In genomic region chr6:159044899-159045727, GRCh38 we compare ENCODE assay signal across 9 cellular contexts. TPM values are rescaled to one million over a fixed set of nuclear protein-coding genes. Genes with fewer than 3 reads are reported as not detected.
DNase-seq lines count a peak whose midpoint lies in the region; ATAC-seq, FAIRE-seq and TF ChIP-seq lines count a peak whose summit lies in the region.
"Had no signal": no experiment of that assay in that cellular context is flagged by ENCODE, and none has a peak within 500 bp of the region (broad histone marks: within the 10 kb centered on the region; RNA-seq: fewer than 3 reads in every experiment).

A gene with protein sequence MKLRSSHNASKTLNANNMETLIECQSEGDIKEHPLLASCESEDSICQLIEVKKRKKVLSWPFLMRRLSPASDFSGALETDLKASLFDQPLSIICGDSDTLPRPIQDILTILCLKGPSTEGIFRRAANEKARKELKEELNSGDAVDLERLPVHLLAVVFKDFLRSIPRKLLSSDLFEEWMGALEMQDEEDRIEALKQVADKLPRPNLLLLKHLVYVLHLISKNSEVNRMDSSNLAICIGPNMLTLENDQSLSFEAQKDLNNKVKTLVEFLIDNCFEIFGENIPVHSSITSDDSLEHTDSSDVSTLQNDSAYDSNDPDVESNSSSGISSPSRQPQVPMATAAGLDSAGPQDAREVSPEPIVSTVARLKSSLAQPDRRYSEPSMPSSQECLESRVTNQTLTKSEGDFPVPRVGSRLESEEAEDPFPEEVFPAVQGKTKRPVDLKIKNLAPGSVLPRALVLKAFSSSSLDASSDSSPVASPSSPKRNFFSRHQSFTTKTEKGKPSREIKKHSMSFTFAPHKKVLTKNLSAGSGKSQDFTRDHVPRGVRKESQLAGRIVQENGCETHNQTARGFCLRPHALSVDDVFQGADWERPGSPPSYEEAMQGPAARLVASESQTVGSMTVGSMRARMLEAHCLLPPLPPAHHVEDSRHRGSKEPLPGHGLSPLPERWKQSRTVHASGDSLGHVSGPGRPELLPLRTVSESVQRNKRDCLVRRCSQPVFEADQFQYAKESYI (minus strand): TSS chr6:159044991. CDS start chr6:159044146, 845 bp downstream.

- 16% methylated on average over 15 of the region's 15 CpGs for WGBS in A549 (ENCODE audit: missing lambda C conversion rate)
- WGBS in GM12878 (ENCODE audit: insufficient coverage, insufficient replicate concordance, low lambda C conversion rate, missing lambda C conversion rate), result under 1% methylated on average over 15 of the region's 15 CpGs

- FAIRE-seq in A549 (lab: Jason Lieb, UNC), result no peak
- FAIRE-seq in GM12878 (lab: Jason Lieb, UNC), result peak; percentile 80

- H3K79me2 ChIP-seq in GM12878 (ENCODE audit: control insufficient read depth, insufficient read depth, low read length), result peaks cover 2% of the 10 kb centered on the region; the same call in 1 of the 2 replicates

- H3K36me3 Mint-ChIP-seq in T-helper 2 cell treated with Interferon-gamma antibody and Interleukin-4, amounts not matched to agents 5 μg/mL and 100 μg/mL, for 36 hours (ENCODE audit: low read depth), result peaks cover 45% of the 10 kb centered on the region

- TF ChIP-seq EP300 in A549 (IDR thresholded peaks at IDR 0.05) (no peak), GM12878 (IDR thresholded peaks at IDR 0.05; ENCODE audit: borderline replicate concordance in 1 of 2, control insufficient read depth in 1 of 2, low read depth in 2 of 2, low read length in 2 of 2) (no peak)

- H3K27me3 Mint-ChIP-seq in T-helper 2 cell treated with Interferon-gamma antibody and Interleukin-4, amounts not matched to agents 5 μg/mL and 100 μg/mL, for 36 hours (ENCODE audit: low read depth), result no peaks in the 10 kb centered on the region

- in situ Hi-C loops in GM12878 (cut with MboI), result loop anchor here (5.0 kb wide), 1 partner anchor 62 kb away; no protein-coding TSS in a partner anchor

- TF ChIP-seq CTCF in A549 (IDR thresholded peaks at IDR 0.05), result no peak
- TF ChIP-seq CTCF in GM12878 (IDR thresholded peaks at IDR 0.05 in 2 of 3, conservative IDR thresholded peaks at IDR 0.05 in 1 of 3; ENCODE audit: control insufficient read depth in 2 of 3, extremely low read depth in 1 of 3, insufficient read depth in 1 of 3, low read depth in 3 of 3, low read length in 3 of 3), result no peak

- H4K20me1 ChIP-seq in GM12878 (ENCODE audit: control insufficient read depth, insufficient read depth), result no peaks in the 10 kb centered on the region

- H3K9me3 Mint-ChIP-seq in T-helper 2 cell treated with Interferon-gamma antibody and Interleukin-4, amounts not matched to agents 5 μg/mL and 100 μg/mL, for 36 hours, result no peaks in the 10 kb centered on the region

- POLR2A ChIA-PET in A549 (lab: Yijun Ruan, JAX) (no interaction called here), GM12878 (lab: Charles Lee) (interaction anchor here (0.6 to 3.3 kb wide), 31 partner anchors 9 to 1718 kb away, joined by 3 to 65 read pairs (median 5); partner anchors contain the start of gene RSPH3)

- peak within 1 kb of the TSS; percentile 99 for H3K4me3 Mint-ChIP-seq in T-helper 2 cell treated with Interferon-gamma antibody and Interleukin-4, amounts not matched to agents 5 μg/mL and 100 μg/mL, for 36 hours

- H3K4me3 ChIP-seq in A549, result no peak within 1 kb of the TSS
- peak within 1 kb of the TSS; percentile 60 for H3K4me3 ChIP-seq in GM12878
- H3K4me3 ChIP-seq in muscle layer of colon (ENCODE audit: low read depth in 1 of 2, low read length in 2 of 2), result peak within 1 kb of the TSS in 1 of 2 donors; percentile 50

- H3K27me3 ChIP-seq in GM12878 (replicated peaks in 1 of 2; ENCODE audit: control insufficient read depth in 2 of 2, insufficient read depth in 2 of 2, low read length in 1 of 2), result no peaks in the 10 kb centered on the region
- no peaks in the 10 kb centered on the region for H3K27me3 ChIP-seq in muscle layer of colon (ENCODE audit: control insufficient read depth in 1 of 2, insufficient read depth in 2 of 2, low read length in 2 of 2)

- no peaks in the 10 kb centered on the region for H3K4me1 ChIP-seq in A549
- peaks cover 26% of the 10 kb centered on the region for H3K4me1 ChIP-seq in GM12878 (ENCODE audit: control insufficient read depth, insufficient read depth, low read length)
- H3K4me1 ChIP-seq in muscle layer of colon (ENCODE audit: insufficient read depth, low read length), result peaks cover 4% of the 10 kb centered on the region
- H3K4me1 ChIP-seq: Caco-2 had no signal

- RAD21 ChIA-PET in GM12878 (lab: Charles Lee; ENCODE audit: unreplicated experiment), result interaction anchor here (0.8 to 9.6 kb wide), 26 partner anchors 8 to 400 kb away, joined by 3 to 298 read pairs (median 6); partner anchors contain the start of genes EZR and RSPH3

- intact Hi-C loops in GM12878 (cut with micrococcal nuclease; ENCODE audit: unreplicated experiment), result loop anchor here (10.0 kb wide), 1 partner anchor 930 kb away; no protein-coding TSS in a partner anchor

- no peak for DNase-seq in A549 (ENCODE audit: low read depth in 1 of 2, low spot score in 1 of 2)
- DNase-seq in T-helper 2 cell treated with Interferon-gamma antibody and Interleukin-4, amounts not matched to agents 5 μg/mL and 100 μg/mL, for 36 hours (ENCODE audit: low spot score), result peak; percentile 86
- peak; percentile 63 for DNase-seq in GM12878 (ENCODE audit: low read depth, low spot score)
- DNase-seq in stimulated activated naive CD4-positive, alpha-beta T cell (lab: John Stamatoyannopoulos, UW), result peak; percentile 71 to 87 (median 84)
- DNase-seq in H4 (ENCODE audit: low spot score), result no peak

- H3K4me1 Mint-ChIP-seq in T-helper 2 cell treated with Interferon-gamma antibody and Interleukin-4, amounts not matched to agents 5 μg/mL and 100 μg/mL, for 36 hours (ENCODE audit: low read depth), result peaks cover 51% of the 10 kb centered on the region

- no peak for TF ChIP-seq RAD21 in A549 (conservative IDR thresholded peaks at IDR 0.05 in 1 of 2, IDR thresholded peaks at IDR 0.05 in 1 of 2)
- no peak; the same call in 1 of the 2 replicates for TF ChIP-seq RAD21 in GM12878 (IDR thresholded peaks at IDR 0.05; ENCODE audit: insufficient read depth, low read depth, low read length)

- ATAC-seq in A549 (peak in 1 of 2 experiments; percentile 53; a peak in 2 of 6 replicates), GM19035 (IDR thresholded peaks at IDR 0.05; ENCODE audit: unreplicated experiment) (peak; percentile 80), HG03342 (IDR thresholded peaks at IDR 0.05; ENCODE audit: unreplicated experiment) (peak; percentile 80), GM12878 (peak; percentile 89)

- H2AFZ ChIP-seq in GM12878 (ENCODE audit: control insufficient read depth, low read depth, low read length), result peak within 1 kb of the TSS; percentile 68

- TF ChIP-seq POLR2A in A549 (IDR thresholded peaks at IDR 0.05; ENCODE audit: low read length) (no peak), GM12878 (IDR thresholded peaks at IDR 0.05; ENCODE audit: low read depth, low read length) (peak; percentile 57; the same call in 1 of the 2 replicates)

- H3K36me3 ChIP-seq in GM12878 (ENCODE audit: control insufficient read depth in 2 of 2, insufficient read depth in 2 of 2, low read length in 1 of 2) (peaks cover 7 to 8% of the 10 kb centered on the region in 2 experiments; a peak in 3 of 4 replicates), muscle layer of colon (ENCODE audit: insufficient read depth, low read length) (no peaks in the 10 kb centered on the region)

- H3K9ac ChIP-seq in GM12878 (ENCODE audit: control insufficient read depth, insufficient read depth, low read length) (peak within 1 kb of the TSS; percentile 61), muscle layer of colon (ENCODE audit: low read length) (peak within 1 kb of the TSS; percentile 33)

- H3K27ac ChIP-seq in A549 (no peak within 1 kb of the TSS), GM12878 (ENCODE audit: control insufficient read depth, insufficient read depth) (peak within 1 kb of the TSS; percentile 50), muscle layer of colon (ENCODE audit: low read depth, low read length) (no peak within 1 kb of the TSS)

- CTCF ChIA-PET in A549 (lab: Yijun Ruan, JAX) (interaction anchor here (0.7 to 1.9 kb wide), 3 partner anchors 59 to 1810 kb away, joined by 4 to 8 read pairs (median 5); no protein-coding TSS in a partner anchor), GM12878 (lab: Yijun Ruan, JAX) (interaction anchor here (0.7 to 16.7 kb wide), 17 partner anchors 8 to 339 kb away, joined by 3 to 481 read pairs (median 5); partner anchors contain the start of gene RSPH3)

- H3K4me2 ChIP-seq in A549, result 0 out of 3 replicates have a peak within 1 kb of the TSS, but pooled peaks have one; percentile 4
- peak within 1 kb of the TSS; percentile 28 for H3K4me2 ChIP-seq in GM12878 (ENCODE audit: control insufficient read depth, insufficient read depth)

- SMC1A ChIA-PET in GM12878 (lab: Charles Lee; ENCODE audit: uncharacterized antibody, unreplicated experiment), result interaction anchor here (0.6 to 14.9 kb wide), 20 partner anchors 8 to 176 kb away, joined by 3 to 415 read pairs (median 9); partner anchors contain the start of gene RSPH3

- no peaks in the 10 kb centered on the region for H3K9me3 ChIP-seq in A549
- no peaks in the 10 kb centered on the region; the same call in 1 of the 3 replicates for H3K9me3 ChIP-seq in GM12878 (replicated peaks; ENCODE audit: control insufficient read depth, insufficient read depth, low read length)
- H3K9me3 ChIP-seq in muscle layer of colon (ENCODE audit: low read length), result no peaks in the 10 kb centered on the region
- H3K9me3 ChIP-seq: Caco-2 had no signal

- no TSS peak for BruUV-seq in GM12878 (replicated peaks; lab: Mats Ljungman, UMichigan)

- H3K27ac Mint-ChIP-seq in T-helper 2 cell treated with Interferon-gamma antibody and Interleukin-4, amounts not matched to agents 5 μg/mL and 100 μg/mL, for 36 hours, result peak within 1 kb of the TSS; percentile 98

RNA-seq across cellular contexts. Expression of the gene that starts here (rescaled TPM):
- not detected in 2 replicates for polyA plus RNA-seq in A549 (2011; rRNA removed)
- polyA plus RNA-seq in A549 (2012; cell fraction: cytosol; rRNA removed), result not detected in 2 replicates
- not detected in 2 replicates for polyA plus RNA-seq in A549 (2012; cell fraction: nucleus; rRNA removed)
- polyA plus RNA-seq in A549 (2017; fragmentation: RNase III; extraction: RNeasy Plus Mini Kit Qiagen cat#74134 plus additional on column Dnase treatment), result not detected in 3 replicates
- polyA minus RNA-seq in A549 (2011; rRNA and poly(A)+ RNA removed), result not detected in 2 replicates
- 12.4 and 13.6 TPM in 2 replicates for total RNA-seq in GM12878 (2013; cell fraction: nucleolus; rRNA removed)
- total RNA-seq in GM12878 (2014; rRNA removed), result 27.4 and 30.8 TPM in 2 replicates
- total RNA-seq in GM12878 (2014; rRNA removed; fragmentation: Illumina TruSeq; extraction: Trizol), result 22.7 and 25.2 TPM in 2 replicates
- total RNA-seq in GM12878 (2021), result 27.2 and 28.8 TPM in 2 replicates
- polyA plus RNA-seq in GM12878 (2011; ENCODE audit: low read depth), result 1.7 TPM
- polyA plus RNA-seq in GM12878 (2011; rRNA removed), result 12.8 and 15.1 TPM in 2 replicates
- polyA plus RNA-seq in GM12878 (2011; cell fraction: cytosol; rRNA removed), result 12.5 and 13.0 TPM in 2 replicates
- polyA plus RNA-seq in GM12878 (2011; cell fraction: nucleus; rRNA removed), result 23.6 and 25.2 TPM in 2 replicates
- polyA plus RNA-seq in GM12878 (2012), result 1.5 and 3.0 TPM in 2 replicates
- polyA plus RNA-seq in GM12878 (2014; fragmentation: Illumina TruSeq; extraction: Trizol), result 25.5 and 36.9 TPM in 2 replicates
- polyA plus RNA-seq in GM12878 (2014; fragmentation: Nextera tagmentation; extraction: Ambion mirVana), result 1 to 10 TPM; 5.3 to 5.4 TPM
- polyA plus RNA-seq in GM12878 (2014; rRNA removed), result 20.0 and 23.1 TPM in 2 replicates
- polyA plus RNA-seq in GM12878 (2016; fragmentation: Nextera tagmentation; extraction: Ambion mirVana), result 10 to 100 TPM in 1 of 2 experiments, 1 to 10 TPM in 1; 9.5 to 11.2 TPM
- 32.5 and 38.9 TPM in 2 replicates for polyA minus RNA-seq in GM12878 (2011; rRNA and poly(A)+ RNA removed)
- polyA minus RNA-seq in GM12878 (2011; cell fraction: cytosol; rRNA and poly(A)+ RNA removed), result 11.0 and 12.5 TPM in 2 replicates
- polyA minus RNA-seq in GM12878 (2011; cell fraction: nucleus; rRNA and poly(A)+ RNA removed), result 24.4 and 26.3 TPM in 2 replicates
- total RNA-seq in H4 (2014; rRNA removed; shearing (Covaris generic)), result not detected in 2 replicates
- total RNA-seq: Caco-2 had no signal

Comparison
In these comparisons a context has a peak if more than half of its experiments do, and no peak if none do; other contexts are left out.
1. RNA of the gene that starts here (total RNA-seq): 12.4 to 30.8 TPM in GM12878; not detected in H4; every median in the first group is over 10 times any median in the second.
2. DNase-seq: peak in T-helper 2 cell treated with Interferon-gamma antibody and Interleukin-4, amounts not matched to agents 5 μg/mL and 100 μg/mL, for 36 hours (single experiment), GM12878 (single experiment) and stimulated activated naive CD4-positive, alpha-beta T cell (6 of 6); none in A549 (0 of 2) and H4 (single experiment).
3. Of the 24 proteins assayed by ChIP-seq in both GM12878 and A549: peak only in GM12878: BHLHE40, ELK1, MAX, PBX3, POLR2A, POLR2AphosphoS2 and 1 more; only in A549: none; in both: none; in neither: 17.